8 cellular contexts compared by ENCODE assay signal in the genomic region with DNA sequence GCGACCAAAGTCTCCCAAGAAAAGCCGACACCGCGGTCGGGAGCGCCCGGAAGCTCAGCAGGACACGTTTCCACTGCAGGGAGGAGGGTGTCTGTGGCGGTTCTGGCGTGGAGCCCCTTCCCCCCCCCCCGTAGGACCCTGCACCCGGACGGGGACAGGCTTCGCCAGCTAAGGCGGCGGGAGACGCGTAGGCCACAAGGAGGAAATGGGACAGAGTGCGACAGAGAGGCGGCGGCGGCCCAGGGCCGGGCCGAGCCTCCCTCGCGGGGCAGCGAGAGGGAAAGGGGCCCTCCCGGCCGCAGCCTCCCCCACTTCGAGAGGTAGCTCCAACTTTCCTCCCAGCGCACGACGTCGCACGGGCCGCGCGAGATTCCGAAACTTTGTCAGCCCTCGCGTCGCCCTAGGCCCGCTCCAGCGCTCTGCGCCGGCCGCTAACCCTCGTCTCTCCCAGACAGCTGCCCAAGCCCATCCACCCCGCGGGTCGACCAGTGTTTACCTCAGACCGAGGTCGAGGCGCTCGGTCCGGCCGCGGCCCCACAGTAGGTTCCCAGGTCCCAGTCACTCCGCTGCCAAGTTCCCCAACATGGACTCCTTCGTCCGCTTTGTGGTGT. TPM values are rescaled to one million over a fixed set of nuclear protein-coding genes. Genes with fewer than 3 reads are reported as not detected.
DNase-seq lines count a peak whose midpoint lies in the region; ATAC-seq and TF ChIP-seq lines count a peak whose summit lies in the region.

No MANE protein-coding gene starts in this region.

- no peaks in the 10 kb centered on the region for H3K27me3 Mint-ChIP-seq in MCF 10A (ENCODE audit: insufficient read depth, unreplicated experiment)

- peak overlapping the region; percentile 93 for H3K27ac Mint-ChIP-seq in MCF 10A (ENCODE audit: low read depth, unreplicated experiment)

- peak overlapping the region; percentile 43 for H2AFZ ChIP-seq in KMS-11 (ENCODE audit: low read depth)

- H3K4me3 ChIP-seq in GM08714 (ENCODE audit: low read length), result peak overlapping the region; percentile 85
- H3K4me3 ChIP-seq in KMS-11 (IDR thresholded peaks at IDR 0.05; ENCODE audit: insufficient read depth, low read depth, low read length), result no peak overlapping the region

- peaks cover 25% of the 10 kb centered on the region for H3K36me3 Mint-ChIP-seq in MCF 10A (ENCODE audit: insufficient read depth, unreplicated experiment)

- peak overlapping the region; percentile 91 for H3K4me3 Mint-ChIP-seq in MCF 10A (ENCODE audit: unreplicated experiment)

- TF ChIP-seq CTCF in KMS-11 (conservative IDR thresholded peaks at IDR 0.05; ENCODE audit: low read depth, low read length), result no peak
- no peak for TF ChIP-seq CTCF in MCF 10A (IDR thresholded peaks at IDR 0.05; ENCODE audit: unreplicated experiment)

- peak; percentile 83 for DNase-seq in UCSD-AML1 (lab: John Stamatoyannopoulos, UW; ENCODE audit: unreplicated experiment)
- no peak for DNase-seq in MCF 10A (ENCODE audit: unreplicated experiment)
- peak; percentile 71 for DNase-seq in kidney tubule cell (ENCODE audit: low spot score)
- DNase-seq in stimulated activated CD4-positive, alpha-beta T cell treated with anti-CD3 and anti-CD28 coated beads, Interleukin-1b, Interleukin-23, amount 100 ng/mL, for 4 hours (ENCODE audit: low read depth in 2 of 2), result peak; percentile 21 to 48
- DNase-seq in middle frontal gyrus (ENCODE audit: extremely low spot score, low spot score), result no peak

- peak overlapping the region; percentile 90 for H3K9ac ChIP-seq in KMS-11

- intact Hi-C loops in MCF 10A (cut with micrococcal nuclease), result loop anchor here (2.0 to 5.0 kb wide), 6 partner anchors 83 to 687 kb away; a partner anchor contains a TSS

- peaks cover 45% of the 10 kb centered on the region for H3K4me1 ChIP-seq in KMS-11 (ENCODE audit: low read depth, poor library complexity, severe bottlenecking)

- H3K79me2 ChIP-seq in KMS-11 (ENCODE audit: insufficient read depth, low read depth), result peaks cover 51% of the 10 kb centered on the region

- H3K4me2 ChIP-seq in KMS-11, result peak overlapping the region; percentile 75; the same call in 1 of the 2 replicates

- CTCF ChIA-PET in MCF 10A (lab: Yijun Ruan, JAX), result interaction anchor here (0.6 to 1.1 kb wide), 7 partner anchors 12 to 383 kb away, joined by 3 to 5 read pairs (median 3); no protein-coding TSS in a partner anchor

- peaks cover 38% of the 10 kb centered on the region for H3K4me1 Mint-ChIP-seq in MCF 10A (ENCODE audit: insufficient read depth, unreplicated experiment)

- peaks cover 33% of the 10 kb centered on the region for H4K20me1 ChIP-seq in KMS-11 (ENCODE audit: insufficient read depth)

- no peaks in the 10 kb centered on the region for H3K27me3 ChIP-seq in KMS-11 (ENCODE audit: insufficient read depth, low read depth)

- no peaks in the 10 kb centered on the region for H3K9me3 Mint-ChIP-seq in MCF 10A (ENCODE audit: unreplicated experiment)

- peak overlapping the region; percentile 97 for H3K27ac ChIP-seq in KMS-11

- H3K36me3 ChIP-seq in KMS-11 (ENCODE audit: insufficient read depth), result no peaks in the 10 kb centered on the region

- peak; percentile 21 for ATAC-seq in GM21825 (IDR thresholded peaks at IDR 0.05; ENCODE audit: unreplicated experiment)

- POLR2A ChIA-PET in MCF 10A (lab: Yijun Ruan, JAX), result interaction anchor here (0.6 to 4.7 kb wide), 45 partner anchors 9 to 1716 kb away, joined by 3 to 38 read pairs (median 4); a partner anchor contains a TSS

- BruUV-seq in MCF 10A (replicated peaks; lab: Mats Ljungman, UMichigan), result no TSS peak

RNA-seq across cellular contexts. Expression of a gene that starts 0.4 kb away (rescaled TPM):
- 106 and 107 TPM in 2 replicates for total RNA-seq in MCF 10A (2022)

Comparison
In these comparisons a context has a peak if more than half of its experiments do, and no peak if none do; other contexts are left out.
1. DNase-seq: peak in UCSD-AML1 (single experiment), kidney tubule cell (single experiment) and stimulated activated CD4-positive, alpha-beta T cell treated with anti-CD3 and anti-CD28 coated beads, Interleukin-1b, Interleukin-23, amount 100 ng/mL, for 4 hours (2 of 2); none in MCF 10A (single experiment) and middle frontal gyrus (single experiment).